ENCODE assay signal across 14 cellular contexts in the genomic region with DNA sequence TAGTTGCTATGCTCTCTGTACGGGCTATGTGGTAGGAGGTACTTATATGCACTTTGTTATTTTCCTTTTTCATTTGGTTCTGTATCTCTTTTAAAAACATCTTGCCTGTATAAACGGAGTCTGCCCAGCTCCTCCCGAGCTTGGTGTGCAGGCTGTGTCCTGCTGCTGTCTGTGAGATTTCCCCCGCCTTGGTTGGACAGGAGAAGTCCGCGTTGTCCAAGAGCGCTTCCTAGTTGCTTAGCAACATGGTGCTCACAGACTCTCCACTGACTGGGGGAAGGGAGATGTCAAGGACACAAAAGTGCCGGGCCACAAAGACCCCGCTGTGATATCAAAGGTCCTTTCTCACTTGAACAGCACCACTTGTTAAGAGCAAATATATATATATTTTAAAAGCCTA.
DNase-seq lines count a peak whose midpoint lies in the region; TF ChIP-seq lines count a peak whose summit lies in the region.
"Had no signal": no experiment of that assay in that cellular context is flagged by ENCODE, and none has a peak within 500 bp of the region (broad histone marks: within the 10 kb centered on the region; RNA-seq: fewer than 3 reads in every experiment).

No MANE protein-coding gene starts in this region.

- H2AK5ac ChIP-seq in mesendoderm (ENCODE audit: low read length), result no peak overlapping the region

- H3K79me1 ChIP-seq in mesendoderm (ENCODE audit: low read length), result no peaks in the 10 kb centered on the region

- no CpG with 5 or more reads among the region's 9 CpGs for WGBS in mesendoderm (ENCODE audit: extremely low coverage, insufficient coverage, low lambda C conversion rate)

- H3K4me3 ChIP-seq in BE2C (ENCODE audit: low read depth, low read length), result peak overlapping the region; percentile 34; the same call in 1 of the 2 replicates
- no peak overlapping the region for H3K4me3 ChIP-seq in mesendoderm (ENCODE audit: low read length)
- H3K4me3 ChIP-seq in colonic mucosa, result no peak overlapping the region

- peaks cover 4% of the 10 kb centered on the region; the same call in 1 of the 2 replicates for H3K27me3 ChIP-seq in BE2C
- H3K27me3 ChIP-seq in mesendoderm (ENCODE audit: insufficient read depth, low read length, poor library complexity), result no peaks in the 10 kb centered on the region
- H3K27me3 ChIP-seq in colonic mucosa, result no peaks in the 10 kb centered on the region
- H3K27me3 ChIP-seq: foreskin keratinocyte had no signal

- H3K18ac ChIP-seq in mesendoderm (ENCODE audit: low read length), result no peak overlapping the region

- H3K36me3 Mint-ChIP-seq in brain, result no peaks in the 10 kb centered on the region

- TF ChIP-seq CTCF in BE2C (IDR thresholded peaks at IDR 0.05; ENCODE audit: low read depth, low read length) (no peak), brain (conservative IDR thresholded peaks at IDR 0.05) (no peak), colonic mucosa (IDR thresholded peaks at IDR 0.05) (no peak)

- H3K27ac ChIP-seq in mesendoderm (ENCODE audit: low read depth, low read length), result no peak overlapping the region
- no peak overlapping the region for H3K27ac ChIP-seq in colonic mucosa
- H3K27ac ChIP-seq: foreskin keratinocyte, VCaP had no signal

- H2BK15ac ChIP-seq in mesendoderm (replicated peaks; ENCODE audit: low read depth), result no peak overlapping the region

- H3K27me3 Mint-ChIP-seq in brain, result peaks cover 3% of the 10 kb centered on the region

- peaks cover 44% of the 10 kb centered on the region for H3K4me1 Mint-ChIP-seq in brain

- H3K4me1 ChIP-seq in BE2C, result no peaks in the 10 kb centered on the region
- H3K4me1 ChIP-seq in mesendoderm (ENCODE audit: control insufficient read depth, low read depth, low read length), result no peaks in the 10 kb centered on the region
- H3K4me1 ChIP-seq in colonic mucosa, result no peaks in the 10 kb centered on the region
- H3K4me1 ChIP-seq: foreskin keratinocyte had no signal

- peak; percentile 26 for DNase-seq in BE2C
- peak; percentile 70 to 97 (median 81) for DNase-seq in NCI-H1417 (lab: John Stamatoyannopoulos, UW)
- DNase-seq in mesendoderm, result peak; percentile 28
- DNase-seq in cortex of kidney (lab: John Stamatoyannopoulos, UW), result no peak
- no peak for DNase-seq in HUDEP-2 (lab: John Stamatoyannopoulos, UW; ENCODE audit: unreplicated experiment in 76 of 76)
- DNase-seq in LoVo (ENCODE audit: low spot score), result no peak
- no peak for DNase-seq in colonic mucosa
- DNase-seq: AML-193; central memory CD4-positive, alpha-beta T cell; foreskin keratinocyte; MV-4-11; RPMI8226 had no signal

- no peak overlapping the region for H3K4ac ChIP-seq in mesendoderm (ENCODE audit: low read depth, low read length)

- H3K23ac ChIP-seq in mesendoderm (ENCODE audit: low read length), result no peak overlapping the region

- H3K27ac Mint-ChIP-seq in brain, result peak overlapping the region in 4 of 5 experiments; percentile 74 to 94 (median 88)

- H3K36me3 ChIP-seq in BE2C (no peaks in the 10 kb centered on the region), mesendoderm (ENCODE audit: control insufficient read depth, insufficient read depth, low read length) (no peaks in the 10 kb centered on the region), colonic mucosa (no peaks in the 10 kb centered on the region)

- no peak overlapping the region for H4K8ac ChIP-seq in mesendoderm (ENCODE audit: low read depth, low read length)

- H3K4me3 Mint-ChIP-seq in brain, result peak overlapping the region; percentile 54 to 81 (median 73)

- intact Hi-C loops in colonic mucosa (cut with DNase I), result loop anchor here (2.0 kb wide), 1 partner anchor 24 kb away; no protein-coding TSS in a partner anchor

- H3K9ac ChIP-seq in mesendoderm (ENCODE audit: low read length), result no peak overlapping the region
- no peak overlapping the region for H3K9ac ChIP-seq in colonic mucosa (ENCODE audit: low read depth in 2 of 2, low read length in 2 of 2)

- H2BK5ac ChIP-seq in mesendoderm (ENCODE audit: low read length), result no peak overlapping the region

- H3K9me3 ChIP-seq in BE2C (no peaks in the 10 kb centered on the region), colonic mucosa (no peaks in the 10 kb centered on the region)

- no peak overlapping the region for H4K5ac ChIP-seq in mesendoderm (ENCODE audit: low read length)

- no peaks in the 10 kb centered on the region for H3K79me2 ChIP-seq in mesendoderm (ENCODE audit: control insufficient read depth, insufficient read depth, low read length)

- H3K9me3 Mint-ChIP-seq in brain, result peaks cover 0 to 6% (median under 1%) of the 10 kb centered on the region in 5 experiments

- no peak overlapping the region for H2BK120ac ChIP-seq in mesendoderm (ENCODE audit: low read depth, low read length)

- no peak overlapping the region for H3K4me2 ChIP-seq in mesendoderm (ENCODE audit: low read length)

- H3K56ac ChIP-seq in mesendoderm (ENCODE audit: low read length), result no peak overlapping the region

Comparison
In these comparisons a context has a peak if more than half of its experiments do, and no peak if none do; other contexts are left out.
1. DNase-seq: peak in BE2C (single experiment), NCI-H1417 (3 of 3) and mesendoderm (single experiment); none in cortex of kidney (single experiment), HUDEP-2 (0 of 76), LoVo (single experiment) and colonic mucosa (single experiment).